Comparison of ENCODE assay signal across 1 cellular context in the genomic region with DNA sequence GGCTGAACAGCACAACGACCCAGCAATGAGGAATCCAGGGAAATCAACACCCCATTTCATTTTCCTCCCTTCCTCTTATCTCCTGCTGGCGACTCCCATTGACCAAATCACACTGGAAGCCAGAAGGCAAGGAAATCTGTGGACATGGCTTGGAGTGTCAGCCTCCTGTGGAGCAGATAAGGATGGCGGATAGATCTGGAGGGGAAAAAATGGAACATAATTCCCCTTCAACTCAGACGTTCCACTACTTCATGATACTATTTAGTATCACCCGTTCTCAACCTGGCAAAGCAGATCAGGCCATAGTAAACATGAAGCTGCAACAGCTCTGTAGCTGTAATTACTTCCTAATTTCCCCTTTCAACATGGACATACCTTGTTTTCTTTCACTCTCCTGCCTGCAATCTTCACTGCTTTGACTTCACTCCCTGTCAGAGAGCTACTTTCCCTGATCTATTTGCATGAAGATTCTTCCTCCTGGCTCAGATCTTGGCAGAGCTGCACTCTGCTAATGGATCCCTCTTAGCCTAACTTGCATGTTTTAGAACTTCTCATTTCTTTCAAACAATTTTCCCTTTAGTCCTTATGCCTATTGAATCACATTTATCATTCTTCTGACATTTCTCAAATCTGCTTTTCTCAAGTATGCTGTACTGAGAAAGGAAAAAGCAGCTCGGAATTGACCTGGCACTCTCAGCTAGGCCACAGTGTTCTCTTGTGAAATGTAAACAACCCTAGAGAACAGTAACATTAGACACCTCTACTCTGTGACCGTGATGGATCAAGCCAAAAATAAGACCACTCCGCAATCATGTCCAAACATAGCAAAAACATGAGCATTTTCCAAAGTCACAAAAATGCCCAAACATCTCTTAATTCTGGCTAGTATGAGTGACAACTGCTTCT.
TF ChIP-seq lines count a peak whose summit lies in the region.

No MANE protein-coding gene starts in this region.

TF ChIP-seq in GM23338, 12 proteins besides CTCF, POLR2A, EP300 and RAD21 (continued from another document):
- TF ChIP-seq ZNF462 (CRISPR knock-in tag; IDR thresholded peaks at IDR 0.05) (no peak), STAT1 (IDR thresholded peaks at IDR 0.05; ENCODE audit: unreplicated experiment) (no peak), ZNF114 (CRISPR knock-in tag; IDR thresholded peaks at IDR 0.05) (no peak)
